ENCODE assay signal across 10 cellular contexts in genomic region chr10:14742815-14743214, GRCh38. TPM values are rescaled to one million over a fixed set of nuclear protein-coding genes. Genes with fewer than 3 reads are reported as not detected.
A peak's percentile ranks its signal among the peaks of the same experiment; 100 is the strongest.
DNase-seq lines count a peak whose midpoint lies in the region; ATAC-seq and TF ChIP-seq lines count a peak whose summit lies in the region.
"Had no signal": no experiment of that assay in that cellular context is flagged by ENCODE, and none has a peak within 500 bp of the region (broad histone marks: within the 10 kb centered on the region; RNA-seq: fewer than 3 reads in every experiment).

No MANE protein-coding gene starts in this region.

- peaks cover 26% of the 10 kb centered on the region for H3K9me3 Mint-ChIP-seq in activated naive CD8-positive, alpha-beta T cell treated with anti-CD3 and anti-CD28 coated beads for 36 hours
- H3K9me3 Mint-ChIP-seq: effector memory CD8-positive, alpha-beta T cell had no signal

- H3K4me1 ChIP-seq in prostate gland (replicated peaks), result no peaks in the 10 kb centered on the region

- H3K9me3 ChIP-seq in prostate gland, result no peaks in the 10 kb centered on the region

- no peaks in the 10 kb centered on the region for H3K36me3 ChIP-seq in prostate gland

- H3K4me3 ChIP-seq in prostate gland, result no peak overlapping the region

- H3K4me1 Mint-ChIP-seq in activated naive CD8-positive, alpha-beta T cell treated with anti-CD3 and anti-CD28 coated beads for 36 hours, result peaks cover 33% of the 10 kb centered on the region

- ATAC-seq in GM19351 (IDR thresholded peaks at IDR 0.05; ENCODE audit: unreplicated experiment) (peak; percentile 85), HG03196 (IDR thresholded peaks at IDR 0.05; ENCODE audit: unreplicated experiment) (peak; percentile 75)
- ATAC-seq: effector memory CD8-positive, alpha-beta T cell had no signal

- H3K36me3 Mint-ChIP-seq in activated naive CD8-positive, alpha-beta T cell treated with anti-CD3 and anti-CD28 coated beads for 36 hours, result peaks cover 27% of the 10 kb centered on the region

- DNase-seq in CMK (ENCODE audit: low read depth) (peak; percentile 18), midbrain (lab: John Stamatoyannopoulos, UW) (no peak), NCI-H82 (lab: John Stamatoyannopoulos, UW) (no peak), prostate gland (ENCODE audit: low spot score) (no peak), AG08396 (ENCODE audit: low spot score) (no peak)
- DNase-seq in activated naive CD8-positive, alpha-beta T cell treated with anti-CD3 and anti-CD28 coated beads for 36 hours, result no peak
- DNase-seq: effector memory CD8-positive, alpha-beta T cell had no signal

- H3K27me3 ChIP-seq in prostate gland (replicated peaks; ENCODE audit: insufficient read depth), result no peaks in the 10 kb centered on the region

- H3K27ac ChIP-seq in prostate gland, result no peak overlapping the region
- H3K27ac ChIP-seq: RWPE1 had no signal

- 44% methylated on average over 3 of the region's 3 CpGs for WGBS in prostate gland

- TF ChIP-seq POLR2A in prostate gland (IDR thresholded peaks at IDR 0.05), result no peak

- intact Hi-C loops in prostate gland (cut with DNase I), result no loop called here

- H3K4me3 Mint-ChIP-seq in activated naive CD8-positive, alpha-beta T cell treated with anti-CD3 and anti-CD28 coated beads for 36 hours, result peak overlapping the region; percentile 44
- H3K4me3 Mint-ChIP-seq: effector memory CD8-positive, alpha-beta T cell had no signal

- no peaks in the 10 kb centered on the region for H3K27me3 Mint-ChIP-seq in activated naive CD8-positive, alpha-beta T cell treated with anti-CD3 and anti-CD28 coated beads for 36 hours
- H3K27me3 Mint-ChIP-seq: effector memory CD8-positive, alpha-beta T cell had no signal

- TF ChIP-seq CTCF in prostate gland (IDR thresholded peaks at IDR 0.05), result no peak

- peak overlapping the region; percentile 84 for H3K27ac Mint-ChIP-seq in activated naive CD8-positive, alpha-beta T cell treated with anti-CD3 and anti-CD28 coated beads for 36 hours
- H3K27ac Mint-ChIP-seq: effector memory CD8-positive, alpha-beta T cell had no signal

RNA-seq across cellular contexts. Expression of gene FAM107B, which starts 31.9 kb away (rescaled TPM):
- total RNA-seq in activated naive CD8-positive, alpha-beta T cell treated with anti-CD3 and anti-CD28 coated beads for 36 hours, result 100 to 1,000 TPM; 195 to 203 TPM
- total RNA-seq in prostate gland, result 10 to 100 TPM; 32.9 to 63.9 TPM
